In genomic region chr17:47789611-47790520, GRCh38 we compare ENCODE assay signal across 1 cellular context.
A peak's percentile ranks its signal among the peaks of the same experiment; 100 is the strongest.
TF ChIP-seq lines count a peak whose summit lies in the region.

No MANE protein-coding gene starts in this region.

TF ChIP-seq in HepG2, 621 proteins besides CTCF, POLR2A, EP300 and RAD21 (continued from another document):
- TF ChIP-seq ZNF275 (CRISPR knock-in tag; IDR thresholded peaks at IDR 0.05; ENCODE audit: borderline replicate concordance): 0 out of 2 replicates have a peak, but pooled peaks have one; percentile 47
- no peak for TF ChIP-seq CHCHD3 (CRISPR knock-in tag; IDR thresholded peaks at IDR 0.05)
- no peak for TF ChIP-seq IKZF1 (IDR thresholded peaks at IDR 0.05)
- no peak for TF ChIP-seq ASH2L (IDR thresholded peaks at IDR 0.05; ENCODE audit: insufficient read length, low read depth, low read length)
- TF ChIP-seq GZF1 (CRISPR knock-in tag; IDR thresholded peaks at IDR 0.05): no peak
- TF ChIP-seq PLSCR1 (CRISPR knock-in tag; IDR thresholded peaks at IDR 0.05; ENCODE audit: borderline replicate concordance): no peak
- 0 out of 2 replicates have a peak, but pooled peaks have one; percentile 26 for TF ChIP-seq NFIB (CRISPR knock-in tag; IDR thresholded peaks at IDR 0.05; ENCODE audit: borderline replicate concordance)
